ENCODE assay signal across 15 cellular contexts in the genomic region with DNA sequence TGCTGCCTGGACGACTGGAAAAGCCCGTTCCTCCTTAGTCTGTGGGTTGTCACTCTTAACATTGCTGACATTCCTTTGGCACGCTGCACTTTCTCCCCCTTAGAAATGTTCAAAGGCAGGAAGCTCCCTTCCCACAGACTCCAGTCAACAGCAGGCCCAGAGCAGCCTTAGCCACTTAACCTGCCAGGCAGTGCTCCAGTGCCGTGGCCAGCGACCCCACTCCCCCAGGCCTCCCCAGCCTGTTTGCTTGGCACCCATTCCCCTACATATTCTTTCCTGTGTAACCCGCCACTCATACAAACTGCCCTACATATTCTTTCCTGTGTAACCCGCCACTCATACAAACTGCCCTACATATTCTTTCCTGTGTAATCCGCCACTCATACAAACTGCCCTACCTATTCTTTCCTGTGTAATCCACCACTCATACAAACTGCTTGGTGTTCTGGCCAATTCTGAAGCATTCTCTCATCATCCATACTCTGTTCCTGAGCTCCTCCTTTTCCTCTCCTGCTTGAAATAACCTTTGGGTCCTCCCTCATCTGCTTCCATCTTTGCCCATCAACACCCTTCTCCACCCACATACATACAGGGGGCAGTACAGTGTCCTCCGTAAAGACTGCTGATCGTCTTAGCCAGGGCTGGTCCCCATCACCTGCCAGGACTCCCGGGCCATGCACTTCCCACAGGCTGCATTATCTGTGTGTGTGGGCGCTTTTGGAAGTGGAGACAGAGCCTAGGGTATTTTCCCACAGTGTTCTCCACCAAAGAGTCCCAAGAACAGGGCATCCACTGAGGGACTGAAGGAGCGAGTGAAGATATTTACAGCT. TPM values are rescaled to one million over a fixed set of nuclear protein-coding genes. Genes with fewer than 3 reads are reported as not detected.
DNase-seq lines count a peak whose midpoint lies in the region; ATAC-seq and TF ChIP-seq lines count a peak whose summit lies in the region.
"Had no signal": no experiment of that assay in that cellular context is flagged by ENCODE, and none has a peak within 500 bp of the region (broad histone marks: within the 10 kb centered on the region; RNA-seq: fewer than 3 reads in every experiment).

No MANE protein-coding gene starts in this region.

- peak overlapping the region; percentile 12 for H2BK5ac ChIP-seq in trophoblast cell (ENCODE audit: low read depth, low read length, poor library complexity)

- H3K27me3 ChIP-seq in CD8-positive, alpha-beta T cell (ENCODE audit: insufficient read depth, low read length) = no peaks in the 10 kb centered on the region
- H3K27me3 ChIP-seq in trophoblast cell (ENCODE audit: insufficient read depth, low read length) (no peaks in the 10 kb centered on the region), brain microvascular endothelial cell (replicated peaks) (no peaks in the 10 kb centered on the region), gastrocnemius medialis (no peaks in the 10 kb centered on the region)

- no peak overlapping the region for H4K12ac ChIP-seq in trophoblast cell (ENCODE audit: low read depth, low read length)

- peaks cover 3% of the 10 kb centered on the region for H3K27me3 Mint-ChIP-seq in CD8-positive, alpha-beta T cell (ENCODE audit: low read depth)
- peaks cover 15% of the 10 kb centered on the region for H3K27me3 Mint-ChIP-seq in T-helper 17 cell

- H3K4me1 Mint-ChIP-seq in CD8-positive, alpha-beta T cell (ENCODE audit: low read depth) = no peaks in the 10 kb centered on the region
- H3K4me1 Mint-ChIP-seq in T-helper 17 cell = no peaks in the 10 kb centered on the region

- no peaks in the 10 kb centered on the region for H3K9me3 ChIP-seq in CD8-positive, alpha-beta T cell (ENCODE audit: low read length)
- H3K9me3 ChIP-seq in T-helper 17 cell (ENCODE audit: control insufficient read depth, low read length, poor library complexity, severe bottlenecking) = no peaks in the 10 kb centered on the region
- peaks cover 4% of the 10 kb centered on the region for H3K9me3 ChIP-seq in trophoblast cell (ENCODE audit: insufficient read depth, low read depth, low read length)
- H3K9me3 ChIP-seq in gastrocnemius medialis = no peaks in the 10 kb centered on the region

- H3K4me3 ChIP-seq in CD8-positive, alpha-beta T cell (ENCODE audit: low read depth, low read length) = no peak overlapping the region
- no peak overlapping the region for H3K4me3 ChIP-seq in trophoblast cell (ENCODE audit: low read depth, low read length)
- no peak overlapping the region for H3K4me3 ChIP-seq in brain microvascular endothelial cell (ENCODE audit: low read depth, low read length)
- H3K4me3 ChIP-seq in gastrocnemius medialis = no peak overlapping the region

- CTCF ChIA-PET in CD8-positive, alpha-beta T cell (lab: Charles Lee) = interaction anchor here (0.7 kb wide), 1 partner anchor 17 kb away, joined by 3 read pairs; no protein-coding TSS in a partner anchor

- no peak overlapping the region for H2BK120ac ChIP-seq in trophoblast cell (ENCODE audit: insufficient read depth, low read length, poor library complexity)

- no peak overlapping the region for H3K14ac ChIP-seq in trophoblast cell (ENCODE audit: low read length)

- peak overlapping the region; percentile 55 for H4K91ac ChIP-seq in trophoblast cell (ENCODE audit: low read depth, low read length)

- no peaks in the 10 kb centered on the region for H3K9me3 Mint-ChIP-seq in CD8-positive, alpha-beta T cell

- no peaks in the 10 kb centered on the region for H3K36me3 ChIP-seq in CD8-positive, alpha-beta T cell (ENCODE audit: insufficient read depth, low read length)
- H3K36me3 ChIP-seq in trophoblast cell (ENCODE audit: control insufficient read depth in 1 of 2, insufficient read depth in 2 of 2, low read length in 2 of 2) (no peaks in the 10 kb centered on the region), brain microvascular endothelial cell (replicated peaks) (no peaks in the 10 kb centered on the region), gastrocnemius medialis (no peaks in the 10 kb centered on the region)

- H3K27ac Mint-ChIP-seq in CD8-positive, alpha-beta T cell = peak overlapping the region; percentile 80
- H3K27ac Mint-ChIP-seq in T-helper 17 cell = no peak overlapping the region
- H3K27ac Mint-ChIP-seq: B cell had no signal

- intact Hi-C loops in CD8-positive, alpha-beta T cell (cut with DNase I, micrococcal nuclease) = no loop called here
- intact Hi-C loops in gastrocnemius medialis (cut with DNase I; ENCODE audit: low total_unique reads) = no loop called here

- ATAC-seq in CD8-positive, alpha-beta T cell = peak; percentile 63
- ATAC-seq in T-helper 17 cell (peak; percentile 68), HG03520 (IDR thresholded peaks at IDR 0.05; ENCODE audit: unreplicated experiment) (no peak), gastrocnemius medialis (no peak)

- no CpG with 5 or more reads among the region's 13 CpGs for WGBS in trophoblast cell (ENCODE audit: extremely low coverage, insufficient coverage, insufficient read length)

- H3K4me1 ChIP-seq in CD8-positive, alpha-beta T cell (ENCODE audit: insufficient read depth, low read length) = no peaks in the 10 kb centered on the region
- H3K4me1 ChIP-seq in trophoblast cell (ENCODE audit: control insufficient read depth in 1 of 2, insufficient read depth in 2 of 2, low read length in 2 of 2) (peaks cover 8 to 17% of the 10 kb centered on the region in 2 experiments), gastrocnemius medialis (no peaks in the 10 kb centered on the region)

- no peak overlapping the region for H3K9ac ChIP-seq in trophoblast cell (ENCODE audit: low read length)

- H3K4me2 ChIP-seq in trophoblast cell (ENCODE audit: low read length) = no peak overlapping the region

- H2BK12ac ChIP-seq in trophoblast cell (ENCODE audit: low read length) = peak overlapping the region; percentile 42

- H2AFZ ChIP-seq in trophoblast cell (ENCODE audit: insufficient read depth, low read length, poor library complexity) = no peak overlapping the region

- no peak overlapping the region for H3K23ac ChIP-seq in trophoblast cell (ENCODE audit: low read length)

- H3K18ac ChIP-seq in trophoblast cell (ENCODE audit: low read length) = peak overlapping the region; percentile 30

- no peak overlapping the region for H4K8ac ChIP-seq in trophoblast cell (ENCODE audit: low read depth, low read length)

- DNase-seq in CD8-positive, alpha-beta T cell = no peak
- DNase-seq in T-helper 17 cell (no peak), iPS-NIHi11 (ENCODE audit: low spot score) (peak; percentile 58), trophoblast cell (no peak), brain microvascular endothelial cell (no peak), gastrocnemius medialis (no peak)
- DNase-seq: H7, IMR-90, Kasumi-1, NCI-H1417 treated with DMSO at 0.1 percent for 48 hours, NCI-H2029, NCI-H510A, SHP77 treated with DMSO at 0.1 percent for 48 hours had no signal

- peak overlapping the region; percentile 22 for H3K4me3 Mint-ChIP-seq in CD8-positive, alpha-beta T cell
- no peak overlapping the region for H3K4me3 Mint-ChIP-seq in T-helper 17 cell
- H3K4me3 Mint-ChIP-seq: B cell had no signal

- H3K4ac ChIP-seq in trophoblast cell (ENCODE audit: low read depth, low read length) = no peak overlapping the region

- no peak overlapping the region for H2AK5ac ChIP-seq in trophoblast cell (ENCODE audit: low read length)

- no peak for TF ChIP-seq POLR2A in gastrocnemius medialis (IDR thresholded peaks at IDR 0.05)

- in situ Hi-C loops in brain microvascular endothelial cell (cut with HindIII; ENCODE audit: low pct_ligation_motif_present, low sequenced_read_pairs) = no loop called here
- in situ Hi-C loops in gastrocnemius medialis (cut with MboI; ENCODE audit: low sequenced_read_pairs in 4 of 4) = no loop called here

- H3K79me2 ChIP-seq in trophoblast cell (ENCODE audit: control insufficient read depth, insufficient read depth, low read length, poor library complexity) = peaks cover 2% of the 10 kb centered on the region

- peaks cover 4% of the 10 kb centered on the region for H3K79me1 ChIP-seq in trophoblast cell (ENCODE audit: low read length)

- no peaks in the 10 kb centered on the region for H3K36me3 Mint-ChIP-seq in CD8-positive, alpha-beta T cell
- no peaks in the 10 kb centered on the region for H3K36me3 Mint-ChIP-seq in T-helper 17 cell (ENCODE audit: low read depth)

- H3K27ac ChIP-seq in CD8-positive, alpha-beta T cell (ENCODE audit: low read depth, low read length) = no peak overlapping the region
- H3K27ac ChIP-seq in trophoblast cell (ENCODE audit: low read depth, low read length) = no peak overlapping the region
- no peak overlapping the region for H3K27ac ChIP-seq in brain microvascular endothelial cell
- no peak overlapping the region for H3K27ac ChIP-seq in gastrocnemius medialis

- no peak for TF ChIP-seq CTCF in CD8-positive, alpha-beta T cell (IDR thresholded peaks at IDR 0.05)
- TF ChIP-seq CTCF in brain microvascular endothelial cell (IDR thresholded peaks at IDR 0.05; ENCODE audit: low read depth, low read length, missing control alignments) = no peak
- no peak for TF ChIP-seq CTCF in gastrocnemius medialis (IDR thresholded peaks at IDR 0.05 in 4 of 5, conservative IDR thresholded peaks at IDR 0.05 in 1 of 5)

- POLR2A ChIA-PET in CD8-positive, alpha-beta T cell (lab: Charles Lee) = no interaction called here

RNA-seq across cellular contexts. Expression of a gene that starts 57.3 kb away (rescaled TPM):
- total RNA-seq in CD8-positive, alpha-beta T cell = 1 to 10 TPM; 1.2 to 1.7 TPM
- under 1 TPM in 1 of 2 donors, not detected in 1; 0.18 TPM for total RNA-seq in T-helper 17 cell
- polyA plus RNA-seq in trophoblast cell (2013) = 0.15 and 0.21 TPM in 2 replicates
- total RNA-seq in gastrocnemius medialis = under 1 TPM; 0.07 to 0.87 (median 0.10) TPM
- total RNA-seq: IMR-90 had no signal
- polyA plus RNA-seq: IMR-90 had no signal

Comparison
In these comparisons a context has a peak if more than half of its experiments do, and no peak if none do; other contexts are left out.
1. ATAC-seq: peak in CD8-positive, alpha-beta T cell (single experiment) and T-helper 17 cell (single experiment); none in HG03520 (single experiment) and gastrocnemius medialis (0 of 2).